In genomic region chr7:129434172-129434845, GRCh38 we compare ENCODE assay signal across 8 cellular contexts. TPM values are rescaled to one million over a fixed set of nuclear protein-coding genes. Genes with fewer than 3 reads are reported as not detected.
A peak's percentile ranks its signal among the peaks of the same experiment; 100 is the strongest.
DNase-seq lines count a peak whose midpoint lies in the region; ATAC-seq and TF ChIP-seq lines count a peak whose summit lies in the region.

Gene STRIP2 (plus strand): TSS chr7:129434432. CDS start chr7:129434473, 41 bp downstream.

- H3K4me3 Mint-ChIP-seq in immature natural killer cell = peak within 1 kb of the TSS; percentile 91 to 95 (median 94)

- H3K9me3 ChIP-seq in WERI-Rb-1 (ENCODE audit: severe bottlenecking) (no peaks in the 10 kb centered on the region), mammary epithelial cell (replicated peaks; ENCODE audit: insufficient read depth, low read length) (no peaks in the 10 kb centered on the region), spleen (no peaks in the 10 kb centered on the region)

- WGBS in mammary epithelial cell (ENCODE audit: low coverage, missing lambda C conversion rate) = 1% methylated on average over 30 of the region's 74 CpGs
- 0 to 1% (median 0%) methylated on average over 23 to 74 of the region's 74 CpGs for WGBS in spleen, 5 donors

- BruUV-seq in mammary epithelial cell (replicated peaks; lab: Mats Ljungman, UMichigan) = no TSS peak

- TF ChIP-seq POLR2A in GM18951 (IDR thresholded peaks at IDR 0.05; ENCODE audit: extremely low read depth, insufficient read depth, insufficient read length) (peak; percentile 84), spleen (IDR thresholded peaks at IDR 0.05) (no peak)

- peak; percentile 15 for DNase-seq in AG09319 (ENCODE audit: extremely low read depth, low read depth)
- DNase-seq in NCI-H2196 treated with DMSO at 0.1 percent for 48 hours (lab: John Stamatoyannopoulos, UW; ENCODE audit: unreplicated experiment) = peak; percentile 53
- peak; percentile 97 for DNase-seq in WERI-Rb-1
- peak; percentile 80 for DNase-seq in mammary epithelial cell
- peak; percentile 89 to 90 (median 90) for DNase-seq in immature natural killer cell
- DNase-seq in spleen = peak; percentile 97

- H3K9me3 Mint-ChIP-seq in immature natural killer cell = no peaks in the 10 kb centered on the region

- peak within 1 kb of the TSS; percentile 99 for H3K4me2 ChIP-seq in mammary epithelial cell (ENCODE audit: insufficient read depth, low read depth, low read length)

- peak within 1 kb of the TSS; percentile 74 for H3K9ac ChIP-seq in mammary epithelial cell (ENCODE audit: insufficient read depth, low read length)

- no peaks in the 10 kb centered on the region for H4K20me1 ChIP-seq in mammary epithelial cell (ENCODE audit: insufficient read depth, low read length)

- TF ChIP-seq CTCF in AG09319 (IDR thresholded peaks at IDR 0.05; ENCODE audit: low read depth, low read length) = no peak
- no peak for TF ChIP-seq CTCF in WERI-Rb-1 (IDR thresholded peaks at IDR 0.05; ENCODE audit: low read depth, low read length)
- TF ChIP-seq CTCF in mammary epithelial cell (conservative IDR thresholded peaks at IDR 0.05 in 1 of 2, IDR thresholded peaks at IDR 0.05 in 1 of 2; ENCODE audit: extremely low read depth in 1 of 2, insufficient read depth in 1 of 2, low read depth in 1 of 2, low read length in 2 of 2) = no peak
- TF ChIP-seq CTCF in spleen (IDR thresholded peaks at IDR 0.05 in 8 of 11, conservative IDR thresholded peaks at IDR 0.05 in 3 of 11) = peak in 1 of 11 experiments; percentile 13

- H3K27ac Mint-ChIP-seq in immature natural killer cell = peak within 1 kb of the TSS; percentile 3 to 84 (median 62)

- peaks cover 19 to 24% of the 10 kb centered on the region in 2 donors for H3K4me1 Mint-ChIP-seq in immature natural killer cell

- peaks cover 0 to 4% (median 0%) of the 10 kb centered on the region in 3 donors for H3K36me3 Mint-ChIP-seq in immature natural killer cell

- peaks cover 2 to 10% (median 5%) of the 10 kb centered on the region in 3 donors for H3K27me3 Mint-ChIP-seq in immature natural killer cell (ENCODE audit: low read depth in 3 of 3)

- intact Hi-C loops in mammary epithelial cell (cut with micrococcal nuclease) = loop anchor here (1.0 kb wide), 1 partner anchor 34 kb away; no protein-coding TSS in a partner anchor
- intact Hi-C loops in spleen (cut with DNase I; ENCODE audit: low total_unique reads) = no loop called here

- H3K4me1 ChIP-seq in mammary epithelial cell (ENCODE audit: insufficient read depth, low read length) (peaks cover 32% of the 10 kb centered on the region), spleen (peaks cover 6 to 24% (median 18%) of the 10 kb centered on the region in 6 donors)

- peaks cover 18% of the 10 kb centered on the region for H3K79me2 ChIP-seq in mammary epithelial cell (ENCODE audit: insufficient read depth, low read length)

- H3K4me3 ChIP-seq in WERI-Rb-1 (ENCODE audit: low read depth, low read length) (peak within 1 kb of the TSS; percentile 95), mammary epithelial cell (replicated peaks in 1 of 3; ENCODE audit: insufficient read depth in 1 of 3, low read depth in 2 of 3, low read length in 3 of 3) (peak within 1 kb of the TSS; percentile 60 to 89 (median 85)), spleen (peak within 1 kb of the TSS; percentile 66 to 87 (median 82))

- peak; percentile 94 for ATAC-seq in HG03159 (IDR thresholded peaks at IDR 0.05; ENCODE audit: unreplicated experiment)

- in situ Hi-C loops in GM18951 (cut with MboI; ENCODE audit: low sequenced_read_pairs, unreplicated experiment) (no loop called here), mammary epithelial cell (cut with MboI; ENCODE audit: low sequenced_read_pairs in 2 of 2) (no loop called here)

- H3K36me3 ChIP-seq in WERI-Rb-1 (peaks cover 9% of the 10 kb centered on the region), mammary epithelial cell (ENCODE audit: insufficient read depth, low read length) (no peaks in the 10 kb centered on the region), spleen (no peaks in the 10 kb centered on the region)

- H3K27ac ChIP-seq in WERI-Rb-1 = peak within 1 kb of the TSS; percentile 88
- peak within 1 kb of the TSS; percentile 67 for H3K27ac ChIP-seq in mammary epithelial cell (ENCODE audit: insufficient read depth, low read depth, low read length)
- peak within 1 kb of the TSS in 4 of 8 donors; percentile 41 to 63 (median 51) for H3K27ac ChIP-seq in spleen

- H3K27me3 ChIP-seq in WERI-Rb-1 (ENCODE audit: insufficient read depth, low read depth, severe bottlenecking) (no peaks in the 10 kb centered on the region), mammary epithelial cell (ENCODE audit: insufficient read depth, low read length) (no peaks in the 10 kb centered on the region), spleen (replicated peaks in 1 of 7) (peaks cover 0 to 45% (median 13%) of the 10 kb centered on the region in 7 donors)

- CTCF ChIA-PET in mammary epithelial cell (lab: Charles Lee; ENCODE audit: low non-redundant PET) = no interaction called here

- dilution Hi-C loops in mammary epithelial cell (cut with HindIII; ENCODE audit: low sequenced_read_pairs) = no loop called here

- peak within 1 kb of the TSS; percentile 97 for H2AFZ ChIP-seq in mammary epithelial cell (ENCODE audit: low read depth, low read length)

RNA-seq across cellular contexts. Expression of gene STRIP2, which starts in this region (rescaled TPM):
- total RNA-seq in mammary epithelial cell = 10 to 100 TPM in 1 of 2 donors, 1 to 10 TPM in 1; 5.2 to 12.5 TPM
- polyA plus RNA-seq in mammary epithelial cell = 8.2 TPM
- polyA minus RNA-seq in mammary epithelial cell = 26.6 TPM
- polyA plus RNA-seq in immature natural killer cell = under 1 TPM in 1 of 3 donors, not detected in 2; 0.25 TPM
- total RNA-seq in spleen = 1 to 10 TPM in 5 of 7 donors, under 1 TPM in 2; 0.60 to 2.2 (median 1.3) TPM
- polyA plus RNA-seq in spleen = 1 to 10 TPM in 2 of 3 donors, under 1 TPM in 1; 0.97 to 1.7 (median 1.2) TPM

Comparison
In these comparisons a context has a peak if more than half of its experiments do, and no peak if none do; other contexts are left out.
1. Peak in DNase-seq in immature natural killer cell; RNA of the gene not detected or under 1 TPM.
2. DNase-seq: peak in every context shown above with its lines; median percentile 97 in WERI-Rb-1; 97 in spleen; 90 in immature natural killer cell; 80 in mammary epithelial cell; 53 in NCI-H2196 treated with DMSO at 0.1 percent for 48 hours; 15 in AG09319.